ENCODE assay signal across 14 cellular contexts in the genomic region with DNA sequence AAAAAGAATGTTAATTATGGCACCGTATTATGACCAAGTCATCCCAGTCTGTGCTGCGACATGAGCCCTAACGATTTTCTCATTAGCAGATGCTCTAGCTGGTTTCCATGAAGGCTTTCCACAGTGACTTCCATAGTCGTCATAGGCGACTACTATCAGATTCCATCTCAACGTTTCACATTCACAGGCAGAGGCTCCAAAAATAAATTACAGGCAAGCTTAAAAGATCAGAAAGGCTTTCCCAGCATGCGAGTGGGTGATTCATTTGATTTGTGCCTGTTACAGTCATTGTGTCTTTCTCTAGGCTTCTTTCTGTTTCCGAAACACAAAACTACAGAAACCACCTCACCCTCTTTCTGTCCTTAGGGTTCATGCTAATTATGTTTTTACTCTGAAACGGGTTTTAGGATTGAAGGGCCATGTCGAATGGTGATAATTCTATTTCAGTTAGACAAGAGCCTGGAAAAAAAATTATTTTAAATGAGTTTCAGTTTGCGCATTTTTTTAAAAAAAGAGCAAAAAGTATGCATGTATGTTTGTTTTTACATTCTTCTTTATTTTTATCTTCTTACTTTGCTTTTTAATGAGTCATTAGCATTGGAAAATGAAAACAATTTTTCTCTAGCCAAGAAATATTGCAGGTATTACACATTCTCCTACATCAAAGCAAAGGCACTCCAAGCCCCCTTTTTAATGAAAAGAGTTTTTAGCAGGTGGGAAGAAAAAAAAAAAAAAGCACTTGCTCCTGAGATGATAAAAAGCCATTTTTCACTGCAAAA. TPM values are rescaled to one million over a fixed set of nuclear protein-coding genes. Genes with fewer than 3 reads are reported as not detected.
A peak's percentile ranks its signal among the peaks of the same experiment; 100 is the strongest.
DNase-seq lines count a peak whose midpoint lies in the region; ATAC-seq and TF ChIP-seq lines count a peak whose summit lies in the region.
"Had no signal": no experiment of that assay in that cellular context is flagged by ENCODE, and none has a peak within 500 bp of the region (broad histone marks: within the 10 kb centered on the region; RNA-seq: fewer than 3 reads in every experiment).

No MANE protein-coding gene starts in this region.

- H3K4me1 ChIP-seq in mesodermal cell (ENCODE audit: control insufficient read depth, insufficient read depth, low read length, poor library complexity, severe bottlenecking) (peaks cover 9% of the 10 kb centered on the region), spleen (no peaks in the 10 kb centered on the region), OCI-LY7 (ENCODE audit: insufficient read depth, low read length, poor library complexity, severe bottlenecking) (no peaks in the 10 kb centered on the region)
- H3K4me1 ChIP-seq: adrenal gland had no signal

- peak; percentile 77 for DNase-seq in AG09309 (ENCODE audit: low read depth)
- peak; percentile 64 for DNase-seq in GM04503 (ENCODE audit: low read depth)
- no peak for DNase-seq in NCI-H187 treated with DMSO at 0.1 percent for 48 hours (lab: John Stamatoyannopoulos, UW)
- DNase-seq in spleen: no peak
- DNase-seq in NCI-H187 (lab: John Stamatoyannopoulos, UW): no peak
- DNase-seq in OCI-LY7 (ENCODE audit: low spot score): no peak
- DNase-seq: adrenal gland, DMS79 treated with DMSO at 0.1 percent for 48 hours, NCI-H2107, SIG-M5 had no signal

- 76 to 81% methylated on average over 5 of the region's 11 CpGs for WGBS in mesodermal cell (ENCODE audit: insufficient coverage in 2 of 2), 2 experiments
- WGBS in spleen, 5 donors: 82 to 88% (median 86%) methylated on average over 11 of the region's 11 CpGs

- H3K4me3 ChIP-seq in AG09309 (ENCODE audit: control insufficient read depth, low read depth, low read length): peak overlapping the region; percentile 8
- no peak overlapping the region for H3K4me3 ChIP-seq in mesodermal cell (ENCODE audit: extremely low read depth, insufficient read depth, low read length, poor library complexity, severe bottlenecking)
- no peak overlapping the region for H3K4me3 ChIP-seq in spleen
- H3K4me3 ChIP-seq in OCI-LY7 (ENCODE audit: low read depth, low read length, poor library complexity, severe bottlenecking): no peak overlapping the region
- H3K4me3 ChIP-seq: adrenal gland had no signal

- H3K27me3 Mint-ChIP-seq in activated T-helper 17 cell treated with anti-CD3 and anti-CD28 coated beads, Interleukin-2, amount 50 U/mL, for 72 hours: peaks cover 12% of the 10 kb centered on the region

- ATAC-seq in activated T-helper 17 cell treated with anti-CD3 and anti-CD28 coated beads, Interleukin-2, amount 50 U/mL, for 72 hours (replicated peaks): peak; percentile 95
- ATAC-seq: natural killer cell treated with Interleukin-12 subunit alpha and Interleukin-12 subunit beta and Interleukin-15 and Interleukin-18, amount 100 ng/mL, for 72 hours had no signal

- no peak overlapping the region for H3K27ac Mint-ChIP-seq in activated T-helper 17 cell treated with anti-CD3 and anti-CD28 coated beads, Interleukin-2, amount 50 U/mL, for 72 hours
- H3K27ac Mint-ChIP-seq: natural killer cell treated with Interleukin-12 subunit alpha and Interleukin-12 subunit beta and Interleukin-15 and Interleukin-18, amount 100 ng/mL, for 72 hours had no signal

- H4K20me1 ChIP-seq in OCI-LY7 (ENCODE audit: insufficient read depth, low read length): no peaks in the 10 kb centered on the region

- POLR2A ChIA-PET in OCI-LY7 (lab: Charles Lee): no interaction called here

- no peaks in the 10 kb centered on the region for H3K36me3 ChIP-seq in mesodermal cell (ENCODE audit: control insufficient read depth, insufficient read depth, low read length)
- H3K36me3 ChIP-seq in spleen: no peaks in the 10 kb centered on the region
- H3K36me3 ChIP-seq in OCI-LY7 (ENCODE audit: insufficient read depth, low read length): no peaks in the 10 kb centered on the region
- H3K36me3 ChIP-seq: adrenal gland had no signal

- no peaks in the 10 kb centered on the region for H3K9me2 ChIP-seq in OCI-LY7 (ENCODE audit: insufficient read depth, low read length)

- BruUV-seq in OCI-LY7 (replicated peaks; lab: Mats Ljungman, UMichigan): no TSS peak

- H3K9me3 Mint-ChIP-seq in activated T-helper 17 cell treated with anti-CD3 and anti-CD28 coated beads, Interleukin-2, amount 50 U/mL, for 72 hours: no peaks in the 10 kb centered on the region
- H3K9me3 Mint-ChIP-seq: natural killer cell treated with Interleukin-12 subunit alpha and Interleukin-12 subunit beta and Interleukin-15 and Interleukin-18, amount 100 ng/mL, for 72 hours had no signal

- TF ChIP-seq CTCF in AG09309 (IDR thresholded peaks at IDR 0.05; ENCODE audit: control insufficient read depth, insufficient read depth, low read depth, low read length, missing control alignments) (no peak), spleen (IDR thresholded peaks at IDR 0.05 in 8 of 11, conservative IDR thresholded peaks at IDR 0.05 in 3 of 11) (no peak), OCI-LY7 (conservative IDR thresholded peaks at IDR 0.05; ENCODE audit: low read length) (no peak)

- H3K4me3 Mint-ChIP-seq in activated T-helper 17 cell treated with anti-CD3 and anti-CD28 coated beads, Interleukin-2, amount 50 U/mL, for 72 hours: peak overlapping the region; percentile 2
- H3K4me3 Mint-ChIP-seq: natural killer cell treated with Interleukin-12 subunit alpha and Interleukin-12 subunit beta and Interleukin-15 and Interleukin-18, amount 100 ng/mL, for 72 hours had no signal

- H3K27ac ChIP-seq in mesodermal cell (ENCODE audit: low read depth, low read length, severe bottlenecking): peak overlapping the region; percentile 57
- no peak overlapping the region for H3K27ac ChIP-seq in spleen
- no peak overlapping the region for H3K27ac ChIP-seq in OCI-LY7 (ENCODE audit: low read depth, low read length, poor library complexity, severe bottlenecking)
- H3K27ac ChIP-seq: adrenal gland, epithelial cell of prostate had no signal

- H3K27me3 ChIP-seq in spleen (replicated peaks in 1 of 7): no peaks in the 10 kb centered on the region
- H3K27me3 ChIP-seq: adrenal gland had no signal

- no peaks in the 10 kb centered on the region for H3K79me2 ChIP-seq in OCI-LY7 (ENCODE audit: insufficient read depth, low read depth, low read length)

- no peak overlapping the region for H2AFZ ChIP-seq in OCI-LY7 (ENCODE audit: low read length)

- H3K9me3 ChIP-seq in mesodermal cell (ENCODE audit: control insufficient read depth, low read length) (no peaks in the 10 kb centered on the region), spleen (no peaks in the 10 kb centered on the region), OCI-LY7 (ENCODE audit: low read length) (no peaks in the 10 kb centered on the region)
- H3K9me3 ChIP-seq: adrenal gland had no signal

- no peaks in the 10 kb centered on the region for H3K4me1 Mint-ChIP-seq in activated T-helper 17 cell treated with anti-CD3 and anti-CD28 coated beads, Interleukin-2, amount 50 U/mL, for 72 hours

- CTCF ChIA-PET in OCI-LY7 (lab: Charles Lee; ENCODE audit: unreplicated experiment): no interaction called here

- no peak overlapping the region for H3K4me2 ChIP-seq in OCI-LY7 (ENCODE audit: low read length)

- intact Hi-C loops in spleen (cut with DNase I; ENCODE audit: low total_unique reads): no loop called here
- intact Hi-C loops in OCI-LY7 (cut with micrococcal nuclease; ENCODE audit: unreplicated experiment): no loop called here

- H3K36me3 Mint-ChIP-seq in activated T-helper 17 cell treated with anti-CD3 and anti-CD28 coated beads, Interleukin-2, amount 50 U/mL, for 72 hours (ENCODE audit: low read depth): no peaks in the 10 kb centered on the region
- H3K36me3 Mint-ChIP-seq: natural killer cell treated with Interleukin-12 subunit alpha and Interleukin-12 subunit beta and Interleukin-15 and Interleukin-18, amount 100 ng/mL, for 72 hours had no signal

- TF ChIP-seq POLR2A in spleen (IDR thresholded peaks at IDR 0.05): no peak

RNA-seq across cellular contexts. Expression of a gene that starts 43.4 kb away (rescaled TPM):
- total RNA-seq in activated T-helper 17 cell treated with anti-CD3 and anti-CD28 coated beads, Interleukin-2, amount 50 U/mL, for 72 hours: 10 to 100 TPM; 11.3 to 49.1 TPM
- polyA plus RNA-seq in mesodermal cell (2013, experiment 1 of 2): 101 TPM
- 102 TPM for polyA plus RNA-seq in mesodermal cell (2013, experiment 2 of 2)
- 100 to 1,000 TPM in 6 of 7 donors, 10 to 100 TPM in 1; 83.5 to 228 (median 183) TPM for total RNA-seq in spleen
- polyA plus RNA-seq in spleen: 10 to 100 TPM; 24.3 to 53.1 (median 35.8) TPM
- total RNA-seq in OCI-LY7 (2014; rRNA removed; shearing (Covaris generic)): 0.18 and 0.73 TPM in 2 replicates
- 2.5 and 2.8 TPM in 2 replicates for total RNA-seq in OCI-LY7 (2022)

RNA-seq across cellular contexts. Expression of a gene that starts 60.0 kb away (rescaled TPM):
- total RNA-seq in activated T-helper 17 cell treated with anti-CD3 and anti-CD28 coated beads, Interleukin-2, amount 50 U/mL, for 72 hours: 1 to 10 TPM; 4.4 to 8.2 TPM
- 0.52 TPM for polyA plus RNA-seq in mesodermal cell (2013, experiment 1 of 2)
- polyA plus RNA-seq in mesodermal cell (2013, experiment 2 of 2): 1.6 TPM
- 10 to 100 TPM; 35.4 to 82.2 (median 60.5) TPM for total RNA-seq in spleen
- polyA plus RNA-seq in spleen: 10 to 100 TPM in 2 of 3 donors, 1 to 10 TPM in 1; 9.3 to 19.1 (median 16.5) TPM
- 0.15 and 0.41 TPM in 2 replicates for total RNA-seq in OCI-LY7 (2014; rRNA removed; shearing (Covaris generic))
- 0.30 TPM in 1 of 2 replicates, not detected in the other for total RNA-seq in OCI-LY7 (2022)

Comparison
In these comparisons a context has a peak if more than half of its experiments do, and no peak if none do; other contexts are left out.
1. DNase-seq: peak in AG09309 (single experiment) and GM04503 (single experiment); none in NCI-H187 treated with DMSO at 0.1 percent for 48 hours (single experiment), spleen (single experiment), NCI-H187 (0 of 2) and OCI-LY7 (single experiment).